8 cellular contexts compared by ENCODE assay signal in the genomic region with DNA sequence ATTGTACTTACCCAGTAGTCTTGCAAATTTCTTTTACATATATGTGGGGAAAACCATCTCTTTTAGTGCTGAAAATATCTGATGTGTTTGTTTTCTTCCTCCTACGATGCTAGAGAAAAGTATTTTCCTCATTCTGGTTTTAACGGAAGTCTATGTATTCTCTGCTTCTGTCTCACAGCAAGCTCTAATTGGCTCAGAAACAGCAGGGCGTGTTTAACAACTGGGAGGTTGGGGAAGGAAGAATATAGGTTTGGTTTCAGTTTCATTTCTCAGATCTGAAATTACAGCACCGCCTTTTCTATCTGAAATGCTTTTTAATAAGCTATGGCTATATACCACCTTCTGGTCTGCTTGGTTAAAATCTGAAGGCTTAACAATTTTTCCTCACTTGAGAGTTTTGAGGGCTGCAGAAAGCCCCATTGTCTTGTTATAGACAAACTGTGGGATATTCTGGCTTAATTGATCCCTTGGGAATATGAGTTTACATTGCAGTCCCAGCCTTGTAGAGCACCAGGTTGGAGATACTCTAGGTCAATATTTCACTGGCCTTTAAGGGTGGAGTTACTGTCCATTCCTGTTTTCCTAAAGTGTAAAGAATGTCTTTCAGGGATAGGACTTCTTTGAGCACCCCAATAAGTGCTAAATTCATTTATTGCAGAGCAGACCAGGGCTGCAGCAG.
DNase-seq lines count a peak whose midpoint lies in the region; ATAC-seq and TF ChIP-seq lines count a peak whose summit lies in the region.

TSS of gene SAMD9 (minus strand) at position 128 of the 679 bp plus-strand sequence. CDS start 11,882 bp downstream, outside the sequence.

- no peaks in the 10 kb centered on the region for H3K36me3 ChIP-seq in brain microvascular endothelial cell (replicated peaks)

- peak within 1 kb of the TSS; percentile 85 for H3K27ac ChIP-seq in brain microvascular endothelial cell

- in situ Hi-C loops in brain microvascular endothelial cell (cut with HindIII; ENCODE audit: low pct_ligation_motif_present, low sequenced_read_pairs): no loop called here

- peak; percentile 100 for ATAC-seq in HG02938 (IDR thresholded peaks at IDR 0.05; ENCODE audit: unreplicated experiment)

- no peak for TF ChIP-seq CTCF in brain microvascular endothelial cell (IDR thresholded peaks at IDR 0.05; ENCODE audit: low read depth, low read length, missing control alignments)

- no peaks in the 10 kb centered on the region for H3K27me3 ChIP-seq in brain microvascular endothelial cell (replicated peaks)

- DNase-seq in activated gamma-delta T cell treated with Interleukin-2 at 50 U/mL for 16 hours: peak; percentile 48
- DNase-seq in activated gamma-delta T cell (lab: John Stamatoyannopoulos, UW): no peak
- peak; percentile 63 for DNase-seq in NCI-H146 treated with DMSO at 0.1 percent for 48 hours (lab: John Stamatoyannopoulos, UW; ENCODE audit: unreplicated experiment)
- DNase-seq in T-helper 1 cell: peak; percentile 21 to 88 (median 49)
- peak; percentile 82 for DNase-seq in brain microvascular endothelial cell
- peak; percentile 82 for DNase-seq in kidney glomerular epithelial cell (lab: John Stamatoyannopoulos, UW)
- DNase-seq in stimulated activated CD4-positive, alpha-beta T cell treated with anti-CD3 and anti-CD28 coated beads, Interleukin-4, amount 100 ng/mL, for 48 hours (ENCODE audit: low read depth in 2 of 2): peak; percentile 6 to 19

- peak within 1 kb of the TSS; percentile 45 for H3K4me3 ChIP-seq in brain microvascular endothelial cell (ENCODE audit: low read depth, low read length)
